6 cellular contexts compared by ENCODE assay signal in genomic region chr11:126268361-126268707, GRCh38. TPM values are rescaled to one million over a fixed set of nuclear protein-coding genes. Genes with fewer than 3 reads are reported as not detected.
DNase-seq lines count a peak whose midpoint lies in the region; ATAC-seq and TF ChIP-seq lines count a peak whose summit lies in the region.

No MANE protein-coding gene starts in this region.

- peaks cover 36 to 45% of the 10 kb centered on the region in 2 donors for H3K4me1 Mint-ChIP-seq in immature natural killer cell

- H3K27ac Mint-ChIP-seq in immature natural killer cell: peak overlapping the region; percentile 96 to 99 (median 98)

- no peak for DNase-seq in immature natural killer cell
- no peak for DNase-seq in GOT3 (lab: John Stamatoyannopoulos, UW)
- no peak for DNase-seq in germinal center (ENCODE audit: low spot score)

- peak; percentile 4 for ATAC-seq in GM21528 (IDR thresholded peaks at IDR 0.05; ENCODE audit: low FRiP score, unreplicated experiment)
- ATAC-seq in SK-N-SH treated with all-trans-retinoic acid at 6 μM for 48 hours: peak; percentile 68
- no peak for ATAC-seq in GM18519 (IDR thresholded peaks at IDR 0.05; ENCODE audit: low FRiP score, unreplicated experiment)

- no peaks in the 10 kb centered on the region for H3K9me3 Mint-ChIP-seq in immature natural killer cell

- peak overlapping the region; percentile 94 to 98 (median 97) for H3K4me3 Mint-ChIP-seq in immature natural killer cell

- H3K27me3 Mint-ChIP-seq in immature natural killer cell (ENCODE audit: low read depth in 3 of 3): peaks cover 1 to 11% (median 3%) of the 10 kb centered on the region in 3 donors

- peaks cover 15 to 38% (median 28%) of the 10 kb centered on the region in 3 donors for H3K36me3 Mint-ChIP-seq in immature natural killer cell

TF ChIP-seq in SK-N-SH treated with all-trans-retinoic acid at 6 μM for 48 hours, 23 proteins besides CTCF, POLR2A, EP300 and RAD21:
- TF ChIP-seq ZFP30 (CRISPR knock-in tag; IDR thresholded peaks at IDR 0.05) (no peak), PPARA (CRISPR knock-in tag; IDR thresholded peaks at IDR 0.05; ENCODE audit: borderline replicate concordance) (no peak), ZNF8 (CRISPR knock-in tag; IDR thresholded peaks at IDR 0.05) (no peak), TSHZ2 (CRISPR knock-in tag; IDR thresholded peaks at IDR 0.05) (no peak), BACH2 (CRISPR knock-in tag; IDR thresholded peaks at IDR 0.05; ENCODE audit: borderline replicate concordance) (no peak), TOX (CRISPR knock-in tag; IDR thresholded peaks at IDR 0.05; ENCODE audit: borderline replicate concordance) (no peak), PATZ1 (CRISPR knock-in tag; IDR thresholded peaks at IDR 0.05; ENCODE audit: borderline replicate concordance) (no peak), ZNF565 (CRISPR knock-in tag; conservative IDR thresholded peaks at IDR 0.05; ENCODE audit: low read depth) (no peak), RARB (CRISPR knock-in tag; IDR thresholded peaks at IDR 0.05) (no peak), CSRNP3 (CRISPR knock-in tag; IDR thresholded peaks at IDR 0.05) (no peak), ZC3H10 (CRISPR knock-in tag; IDR thresholded peaks at IDR 0.05) (no peak)

RNA-seq across cellular contexts. Expression of gene SRPRA, which starts 0.4 kb away (rescaled TPM):
- polyA plus RNA-seq in immature natural killer cell: 100 to 1,000 TPM in 2 of 3 donors, 10 to 100 TPM in 1; 67.7 to 161 (median 150) TPM

RNA-seq across cellular contexts. Expression of gene FOXRED1, which starts 0.6 kb away (rescaled TPM):
- 10 to 100 TPM; 19.0 to 37.0 (median 20.5) TPM for polyA plus RNA-seq in immature natural killer cell

RNA-seq across cellular contexts. Expression of gene TIRAP, which starts 14.6 kb away (rescaled TPM):
- 10 to 100 TPM in 1 of 3 donors, 1 to 10 TPM in 2; 6.0 to 15.6 (median 6.5) TPM for polyA plus RNA-seq in immature natural killer cell

RNA-seq across cellular contexts. Expression of gene DCPS, which starts 35.5 kb away (rescaled TPM):
- 10 to 100 TPM; 33.1 to 65.7 (median 40.6) TPM for polyA plus RNA-seq in immature natural killer cell

RNA-seq across cellular contexts. Expression of gene FAM118B, which starts 56.8 kb away (rescaled TPM):
- polyA plus RNA-seq in immature natural killer cell: 10 to 100 TPM; 11.5 to 21.1 (median 13.7) TPM
